Comparison of ENCODE assay signal across 2 cellular contexts in the genomic region with DNA sequence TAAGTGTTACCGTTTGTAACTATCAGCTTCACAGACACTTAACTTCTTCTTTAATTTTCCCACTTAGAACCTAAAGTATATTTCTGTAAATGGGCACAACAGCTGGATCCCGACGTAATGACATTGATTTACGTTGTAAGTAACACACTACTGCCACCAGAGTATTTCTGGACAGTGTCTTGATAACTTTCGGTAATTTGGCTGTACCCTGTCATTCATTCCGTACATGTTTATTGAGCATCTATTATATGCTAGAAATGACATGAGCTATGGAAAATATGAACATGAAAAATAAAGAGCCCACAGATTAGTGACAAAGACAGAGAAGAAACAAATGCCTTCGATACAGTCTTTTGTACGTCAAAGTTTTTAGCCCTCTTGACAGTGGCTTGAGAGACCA.
TF ChIP-seq lines count a peak whose summit lies in the region.

No MANE protein-coding gene starts in this region.

TF ChIP-seq in SK-N-SH, 30 proteins besides CTCF, POLR2A, EP300 and RAD21 (continued from another document):
- TF ChIP-seq MXI1 (IDR thresholded peaks at IDR 0.05; ENCODE audit: low read depth, low read length) (no peak), EZH2phosphoT487 (IDR thresholded peaks at IDR 0.05; ENCODE audit: borderline replicate concordance, low read depth) (no peak), FOXJ3 (CRISPR knock-in tag; IDR thresholded peaks at IDR 0.05) (no peak), JUND (IDR thresholded peaks at IDR 0.05) (no peak), YY1 (IDR thresholded peaks at IDR 0.05; ENCODE audit: low read depth) (no peak), TEAD4 (IDR thresholded peaks at IDR 0.05; ENCODE audit: borderline replicate concordance, insufficient read depth) (no peak), TAF1 (IDR thresholded peaks at IDR 0.05; ENCODE audit: borderline replicate concordance, low read depth, low read length) (no peak), RXRA (IDR thresholded peaks at IDR 0.05; ENCODE audit: borderline replicate concordance, low read depth) (no peak), FOSL2 (IDR thresholded peaks at IDR 0.05; ENCODE audit: borderline replicate concordance, low read depth) (no peak), SMC3 (IDR thresholded peaks at IDR 0.05; ENCODE audit: low read depth, low read length) (no peak), RFX5 (IDR thresholded peaks at IDR 0.05; ENCODE audit: low read length) (no peak), GATA2 (CRISPR knock-in tag; IDR thresholded peaks at IDR 0.05) (no peak)
- TF ChIP-seq, protein P1, sequence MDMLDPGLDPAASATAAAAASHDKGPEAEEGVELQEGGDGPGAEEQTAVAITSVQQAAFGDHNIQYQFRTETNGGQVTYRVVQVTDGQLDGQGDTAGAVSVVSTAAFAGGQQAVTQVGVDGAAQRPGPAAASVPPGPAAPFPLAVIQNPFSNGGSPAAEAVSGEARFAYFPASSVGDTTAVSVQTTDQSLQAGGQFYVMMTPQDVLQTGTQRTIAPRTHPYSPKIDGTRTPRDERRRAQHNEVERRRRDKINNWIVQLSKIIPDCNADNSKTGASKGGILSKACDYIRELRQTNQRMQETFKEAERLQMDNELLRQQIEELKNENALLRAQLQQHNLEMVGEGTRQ (IDR thresholded peaks at IDR 0.05; ENCODE audit: borderline replicate concordance, low read depth, low read length): no peak
- TF ChIP-seq, protein P2, sequence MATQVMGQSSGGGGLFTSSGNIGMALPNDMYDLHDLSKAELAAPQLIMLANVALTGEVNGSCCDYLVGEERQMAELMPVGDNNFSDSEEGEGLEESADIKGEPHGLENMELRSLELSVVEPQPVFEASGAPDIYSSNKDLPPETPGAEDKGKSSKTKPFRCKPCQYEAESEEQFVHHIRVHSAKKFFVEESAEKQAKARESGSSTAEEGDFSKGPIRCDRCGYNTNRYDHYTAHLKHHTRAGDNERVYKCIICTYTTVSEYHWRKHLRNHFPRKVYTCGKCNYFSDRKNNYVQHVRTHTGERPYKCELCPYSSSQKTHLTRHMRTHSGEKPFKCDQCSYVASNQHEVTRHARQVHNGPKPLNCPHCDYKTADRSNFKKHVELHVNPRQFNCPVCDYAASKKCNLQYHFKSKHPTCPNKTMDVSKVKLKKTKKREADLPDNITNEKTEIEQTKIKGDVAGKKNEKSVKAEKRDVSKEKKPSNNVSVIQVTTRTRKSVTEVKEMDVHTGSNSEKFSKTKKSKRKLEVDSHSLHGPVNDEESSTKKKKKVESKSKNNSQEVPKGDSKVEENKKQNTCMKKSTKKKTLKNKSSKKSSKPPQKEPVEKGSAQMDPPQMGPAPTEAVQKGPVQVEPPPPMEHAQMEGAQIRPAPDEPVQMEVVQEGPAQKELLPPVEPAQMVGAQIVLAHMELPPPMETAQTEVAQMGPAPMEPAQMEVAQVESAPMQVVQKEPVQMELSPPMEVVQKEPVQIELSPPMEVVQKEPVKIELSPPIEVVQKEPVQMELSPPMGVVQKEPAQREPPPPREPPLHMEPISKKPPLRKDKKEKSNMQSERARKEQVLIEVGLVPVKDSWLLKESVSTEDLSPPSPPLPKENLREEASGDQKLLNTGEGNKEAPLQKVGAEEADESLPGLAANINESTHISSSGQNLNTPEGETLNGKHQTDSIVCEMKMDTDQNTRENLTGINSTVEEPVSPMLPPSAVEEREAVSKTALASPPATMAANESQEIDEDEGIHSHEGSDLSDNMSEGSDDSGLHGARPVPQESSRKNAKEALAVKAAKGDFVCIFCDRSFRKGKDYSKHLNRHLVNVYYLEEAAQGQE (IDR thresholded peaks at IDR 0.05; ENCODE audit: low read depth, low read length): no peak

TF ChIP-seq in SK-N-SH treated with all-trans-retinoic acid at 6 μM for 48 hours, 23 proteins besides CTCF, POLR2A, EP300 and RAD21 (continued from another document):
- TF ChIP-seq, protein P3, sequence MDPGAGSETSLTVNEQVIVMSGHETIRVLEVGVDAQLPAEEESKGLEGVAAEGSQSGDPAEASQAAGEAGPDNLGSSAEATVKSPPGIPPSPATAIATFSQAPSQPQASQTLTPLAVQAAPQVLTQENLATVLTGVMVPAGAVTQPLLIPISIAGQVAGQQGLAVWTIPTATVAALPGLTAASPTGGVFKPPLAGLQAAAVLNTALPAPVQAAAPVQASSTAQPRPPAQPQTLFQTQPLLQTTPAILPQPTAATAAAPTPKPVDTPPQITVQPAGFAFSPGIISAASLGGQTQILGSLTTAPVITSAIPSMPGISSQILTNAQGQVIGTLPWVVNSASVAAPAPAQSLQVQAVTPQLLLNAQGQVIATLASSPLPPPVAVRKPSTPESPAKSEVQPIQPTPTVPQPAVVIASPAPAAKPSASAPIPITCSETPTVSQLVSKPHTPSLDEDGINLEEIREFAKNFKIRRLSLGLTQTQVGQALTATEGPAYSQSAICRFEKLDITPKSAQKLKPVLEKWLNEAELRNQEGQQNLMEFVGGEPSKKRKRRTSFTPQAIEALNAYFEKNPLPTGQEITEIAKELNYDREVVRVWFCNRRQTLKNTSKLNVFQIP (CRISPR knock-in tag; IDR thresholded peaks at IDR 0.05; ENCODE audit: borderline replicate concordance, low read depth): no peak
- no peak for TF ChIP-seq ZC3H10 (CRISPR knock-in tag; IDR thresholded peaks at IDR 0.05)
- TF ChIP-seq BACH2 (CRISPR knock-in tag; IDR thresholded peaks at IDR 0.05; ENCODE audit: borderline replicate concordance): no peak
- no peak for TF ChIP-seq ZNF70 (CRISPR knock-in tag; IDR thresholded peaks at IDR 0.05)
- TF ChIP-seq RARB (CRISPR knock-in tag; IDR thresholded peaks at IDR 0.05): no peak
- TF ChIP-seq, protein P4, sequence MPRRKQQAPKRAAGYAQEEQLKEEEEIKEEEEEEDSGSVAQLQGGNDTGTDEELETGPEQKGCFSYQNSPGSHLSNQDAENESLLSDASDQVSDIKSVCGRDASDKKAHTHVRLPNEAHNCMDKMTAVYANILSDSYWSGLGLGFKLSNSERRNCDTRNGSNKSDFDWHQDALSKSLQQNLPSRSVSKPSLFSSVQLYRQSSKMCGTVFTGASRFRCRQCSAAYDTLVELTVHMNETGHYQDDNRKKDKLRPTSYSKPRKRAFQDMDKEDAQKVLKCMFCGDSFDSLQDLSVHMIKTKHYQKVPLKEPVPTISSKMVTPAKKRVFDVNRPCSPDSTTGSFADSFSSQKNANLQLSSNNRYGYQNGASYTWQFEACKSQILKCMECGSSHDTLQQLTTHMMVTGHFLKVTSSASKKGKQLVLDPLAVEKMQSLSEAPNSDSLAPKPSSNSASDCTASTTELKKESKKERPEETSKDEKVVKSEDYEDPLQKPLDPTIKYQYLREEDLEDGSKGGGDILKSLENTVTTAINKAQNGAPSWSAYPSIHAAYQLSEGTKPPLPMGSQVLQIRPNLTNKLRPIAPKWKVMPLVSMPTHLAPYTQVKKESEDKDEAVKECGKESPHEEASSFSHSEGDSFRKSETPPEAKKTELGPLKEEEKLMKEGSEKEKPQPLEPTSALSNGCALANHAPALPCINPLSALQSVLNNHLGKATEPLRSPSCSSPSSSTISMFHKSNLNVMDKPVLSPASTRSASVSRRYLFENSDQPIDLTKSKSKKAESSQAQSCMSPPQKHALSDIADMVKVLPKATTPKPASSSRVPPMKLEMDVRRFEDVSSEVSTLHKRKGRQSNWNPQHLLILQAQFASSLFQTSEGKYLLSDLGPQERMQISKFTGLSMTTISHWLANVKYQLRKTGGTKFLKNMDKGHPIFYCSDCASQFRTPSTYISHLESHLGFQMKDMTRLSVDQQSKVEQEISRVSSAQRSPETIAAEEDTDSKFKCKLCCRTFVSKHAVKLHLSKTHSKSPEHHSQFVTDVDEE (CRISPR knock-in tag; IDR thresholded peaks at IDR 0.05): no peak
- TF ChIP-seq ZFP3 (CRISPR knock-in tag; IDR thresholded peaks at IDR 0.05): no peak
- TF ChIP-seq ZNF565 (CRISPR knock-in tag; conservative IDR thresholded peaks at IDR 0.05; ENCODE audit: low read depth): no peak
- no peak for TF ChIP-seq TOX (CRISPR knock-in tag; IDR thresholded peaks at IDR 0.05; ENCODE audit: borderline replicate concordance)
- TF ChIP-seq OSR1 (CRISPR knock-in tag; IDR thresholded peaks at IDR 0.05): no peak
- TF ChIP-seq, protein P5, sequence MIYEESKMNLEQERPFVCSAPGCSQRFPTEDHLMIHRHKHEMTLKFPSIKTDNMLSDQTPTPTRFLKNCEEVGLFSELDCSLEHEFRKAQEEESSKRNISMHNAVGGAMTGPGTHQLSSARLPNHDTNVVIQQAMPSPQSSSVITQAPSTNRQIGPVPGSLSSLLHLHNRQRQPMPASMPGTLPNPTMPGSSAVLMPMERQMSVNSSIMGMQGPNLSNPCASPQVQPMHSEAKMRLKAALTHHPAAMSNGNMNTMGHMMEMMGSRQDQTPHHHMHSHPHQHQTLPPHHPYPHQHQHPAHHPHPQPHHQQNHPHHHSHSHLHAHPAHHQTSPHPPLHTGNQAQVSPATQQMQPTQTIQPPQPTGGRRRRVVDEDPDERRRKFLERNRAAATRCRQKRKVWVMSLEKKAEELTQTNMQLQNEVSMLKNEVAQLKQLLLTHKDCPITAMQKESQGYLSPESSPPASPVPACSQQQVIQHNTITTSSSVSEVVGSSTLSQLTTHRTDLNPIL (CRISPR knock-in tag; IDR thresholded peaks at IDR 0.05; ENCODE audit: low read depth): no peak
- TF ChIP-seq ZNF8 (CRISPR knock-in tag; IDR thresholded peaks at IDR 0.05): no peak
- TF ChIP-seq TCF4 (CRISPR knock-in tag; IDR thresholded peaks at IDR 0.05; ENCODE audit: borderline replicate concordance): no peak
- TF ChIP-seq ZFP30 (CRISPR knock-in tag; IDR thresholded peaks at IDR 0.05): no peak
- TF ChIP-seq CSDC2 (CRISPR knock-in tag; IDR thresholded peaks at IDR 0.05): no peak
